ENCODE assay signal across 8 cellular contexts in the genomic region with DNA sequence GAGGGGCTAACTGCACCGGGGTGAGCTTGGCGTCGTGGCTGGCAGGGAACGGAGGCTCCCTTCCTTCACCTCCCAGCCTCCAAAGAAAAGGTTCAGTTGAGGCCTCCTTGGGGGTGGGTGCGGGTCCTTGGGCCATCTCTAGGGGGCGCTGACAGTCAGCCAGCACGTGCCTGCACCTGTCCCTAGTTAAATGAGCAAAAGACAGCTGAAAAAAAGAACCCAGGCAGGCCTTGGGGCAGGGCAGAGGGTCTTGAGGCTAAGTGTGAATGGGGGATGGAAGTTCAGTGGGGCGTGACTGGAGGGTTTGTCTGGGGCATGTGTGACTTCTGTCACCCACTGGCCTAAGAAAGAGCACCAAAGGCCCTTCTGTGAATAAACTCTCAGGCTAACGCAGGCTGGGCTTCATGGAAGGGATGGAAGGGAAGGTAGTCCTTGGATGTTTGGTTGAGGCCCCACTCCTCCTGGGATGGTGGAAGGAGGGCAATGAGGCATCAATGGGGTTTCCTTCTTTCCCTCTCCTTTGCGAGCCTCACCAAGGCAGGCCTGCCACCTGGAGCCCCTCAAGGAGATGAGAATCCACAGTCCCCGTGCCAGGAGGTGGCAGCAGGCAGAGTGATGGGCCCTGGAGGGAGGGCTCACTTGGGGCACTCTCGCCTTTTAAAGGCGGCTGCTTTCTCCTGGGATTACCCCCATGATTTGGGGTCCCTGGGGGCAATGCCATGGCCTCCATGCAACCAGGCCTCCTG. TPM values are rescaled to one million over a fixed set of nuclear protein-coding genes. Genes with fewer than 3 reads are reported as not detected.
DNase-seq lines count a peak whose midpoint lies in the region; ATAC-seq and TF ChIP-seq lines count a peak whose summit lies in the region.

No MANE protein-coding gene starts in this region.

- H2AFZ ChIP-seq in OCI-LY3 (ENCODE audit: low read depth, low read length) = peak overlapping the region; percentile 35; the same call in 1 of the 2 replicates

- ATAC-seq in GM18519 (IDR thresholded peaks at IDR 0.05; ENCODE audit: low FRiP score, unreplicated experiment) = no peak
- no peak for ATAC-seq in HG03354 (IDR thresholded peaks at IDR 0.05; ENCODE audit: poor library complexity, severe bottlenecking, unreplicated experiment)

- TF ChIP-seq CTCF in OCI-LY3 (IDR thresholded peaks at IDR 0.05; ENCODE audit: low read depth, low read length) = peak; percentile 88

- no peaks in the 10 kb centered on the region for H4K20me1 ChIP-seq in OCI-LY3 (ENCODE audit: insufficient read depth, low read length)

- DNase-seq in Daoy (ENCODE audit: low read depth) = peak; percentile 31
- peak; percentile 69 for DNase-seq in activated naive CD4-positive, alpha-beta T cell treated with Interleukin-2 at 50 U/mL for 16 hours
- DNase-seq in iPS-NIHi11 (ENCODE audit: low spot score) = peak; percentile 87
- DNase-seq in stimulated activated CD4-positive, alpha-beta T cell treated with anti-CD3 and anti-CD28 coated beads, TNF-alpha, amount 100 ng/mL, for 48 hours (ENCODE audit: low read depth in 3 of 3) = peak; percentile 55 to 59 (median 55)
- DNase-seq in NCI-H2107 treated with DMSO at 0.1 percent for 48 hours (lab: John Stamatoyannopoulos, UW; ENCODE audit: unreplicated experiment) = no peak

- peak overlapping the region; percentile 64 for H3K9ac ChIP-seq in OCI-LY3 (ENCODE audit: low read length)

- H3K27ac ChIP-seq in OCI-LY3 (ENCODE audit: low read length) = peak overlapping the region; percentile 42; the same call in 1 of the 2 replicates

- peaks cover 66% of the 10 kb centered on the region for H3K4me1 ChIP-seq in OCI-LY3 (ENCODE audit: low read length)

- H3K79me2 ChIP-seq in OCI-LY3 (ENCODE audit: low read length) = no peaks in the 10 kb centered on the region

- peak overlapping the region; percentile 86 for H3K4me2 ChIP-seq in OCI-LY3 (ENCODE audit: low read length)

- no peaks in the 10 kb centered on the region for H3K9me3 ChIP-seq in OCI-LY3 (ENCODE audit: insufficient read depth, low read length)

- no peaks in the 10 kb centered on the region for H3K27me3 ChIP-seq in OCI-LY3 (ENCODE audit: low read depth, low read length)

- H3K4me3 ChIP-seq in OCI-LY3 (ENCODE audit: low read length) = peak overlapping the region; percentile 61

- no peaks in the 10 kb centered on the region for H3K36me3 ChIP-seq in OCI-LY3 (replicated peaks; ENCODE audit: low read depth, low read length)

RNA-seq across cellular contexts. Expression of gene ZFP36L2, which starts 56.2 kb away (rescaled TPM):
- 2.3 and 4.1 TPM in 2 replicates for total RNA-seq in Daoy (2014; rRNA removed; shearing (Covaris generic))
